ENCODE assay signal across 10 cellular contexts in genomic region chr9:125932012-125932411, GRCh38.
DNase-seq lines count a peak whose midpoint lies in the region; ATAC-seq and TF ChIP-seq lines count a peak whose summit lies in the region.
"Had no signal": no experiment of that assay in that cellular context is flagged by ENCODE, and none has a peak within 500 bp of the region (broad histone marks: within the 10 kb centered on the region; RNA-seq: fewer than 3 reads in every experiment).

No MANE protein-coding gene starts in this region.

- H3K27me3 ChIP-seq in RWPE2 (ENCODE audit: insufficient read depth, poor library complexity, severe bottlenecking) (no peaks in the 10 kb centered on the region), rectal smooth muscle tissue (ENCODE audit: control insufficient read depth, insufficient read depth, low read length) (no peaks in the 10 kb centered on the region)

- ATAC-seq in RWPE2 (ENCODE audit: low read depth), result peak; percentile 96
- ATAC-seq in GM21526 (IDR thresholded peaks at IDR 0.05; ENCODE audit: low FRiP score, unreplicated experiment), result no peak
- ATAC-seq: activated naive CD8-positive, alpha-beta T cell treated with anti-CD3 and anti-CD28 coated beads, Interleukin-2, amount 50 U/mL, for 24 hours had no signal

- H3K27ac ChIP-seq in RWPE2 (ENCODE audit: poor library complexity, severe bottlenecking) (peak overlapping the region; percentile 68), rectal smooth muscle tissue (ENCODE audit: low read depth, low read length) (peak overlapping the region; percentile 1)
- H3K27ac ChIP-seq: PC-9 had no signal

- H3K9me3 ChIP-seq in RWPE2 (ENCODE audit: severe bottlenecking), result no peaks in the 10 kb centered on the region

- no peak for TF ChIP-seq CTCF in RWPE2 (IDR thresholded peaks at IDR 0.05; ENCODE audit: poor library complexity, severe bottlenecking)

- DNase-seq in GM04504 (ENCODE audit: low read depth) (peak; percentile 98), RWPE2 (ENCODE audit: low spot score) (peak; percentile 88), fibroblast of the conjunctiva (ENCODE audit: low read depth) (peak; percentile 92), OCI-M2 (lab: John Stamatoyannopoulos, UW; ENCODE audit: unreplicated experiment) (no peak), activated T-cell treated with anti-CD3 and anti-CD28 coated beads for 4 hours (no peak)
- DNase-seq in activated CD4-positive, CD25-positive, alpha-beta regulatory T cell treated with anti-CD3 and anti-CD28 coated beads, Interleukin-2, amount 50 U/mL, for 72 hours, result no peak
- DNase-seq: activated naive CD8-positive, alpha-beta T cell treated with anti-CD3 and anti-CD28 coated beads, Interleukin-2, amount 50 U/mL, for 24 hours had no signal

- H3K36me3 ChIP-seq in RWPE2 (ENCODE audit: low read depth), result peaks cover 18% of the 10 kb centered on the region
- H3K36me3 ChIP-seq in rectal smooth muscle tissue (ENCODE audit: control insufficient read depth, insufficient read depth, low read length), result no peaks in the 10 kb centered on the region

- no peak overlapping the region for H3K9ac ChIP-seq in rectal smooth muscle tissue (ENCODE audit: low read length)

- H3K4me1 ChIP-seq in RWPE2 (ENCODE audit: insufficient read depth, poor library complexity, severe bottlenecking) (peaks cover 25% of the 10 kb centered on the region), rectal smooth muscle tissue (ENCODE audit: control insufficient read depth, insufficient read depth, low read length) (peaks cover 4% of the 10 kb centered on the region)

- H3K4me3 ChIP-seq in RWPE2 (ENCODE audit: severe bottlenecking) (no peak overlapping the region), rectal smooth muscle tissue (ENCODE audit: low read length) (no peak overlapping the region)
- H3K4me3 ChIP-seq: PC-9 had no signal

Comparison
In these comparisons a context has a peak if more than half of its experiments do, and no peak if none do; other contexts are left out.
1. DNase-seq: peak in GM04504 (single experiment), RWPE2 (single experiment) and fibroblast of the conjunctiva (single experiment); none in activated CD4-positive, CD25-positive, alpha-beta regulatory T cell treated with anti-CD3 and anti-CD28 coated beads, Interleukin-2, amount 50 U/mL, for 72 hours (single experiment), OCI-M2 (single experiment) and activated T-cell treated with anti-CD3 and anti-CD28 coated beads for 4 hours (single experiment).